1 cellular context compared by ENCODE assay signal in the genomic region with DNA sequence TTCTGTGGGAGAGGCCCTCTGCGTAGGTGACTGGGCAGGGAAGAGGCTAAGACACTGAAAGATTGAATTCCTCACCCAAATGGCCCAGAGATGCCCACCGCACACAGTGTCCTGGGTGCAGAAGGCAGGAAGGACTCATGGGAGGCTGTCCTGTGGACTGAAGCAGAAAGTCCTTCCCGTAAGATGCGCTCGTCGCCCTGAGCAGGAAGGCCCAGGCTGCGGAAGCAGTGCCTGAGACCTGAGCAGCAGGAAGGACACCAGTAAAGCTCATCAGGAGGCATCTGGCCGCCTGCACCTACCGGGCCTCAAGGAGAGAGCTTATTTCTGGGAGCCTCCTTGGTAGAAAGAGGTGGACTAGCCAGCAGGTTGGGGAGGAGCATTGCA.
TF ChIP-seq lines count a peak whose summit lies in the region.

No MANE protein-coding gene starts in this region.

TF ChIP-seq in IMR-90, 13 proteins besides CTCF, POLR2A, EP300 and RAD21 (continued from another document):
- no peak for TF ChIP-seq MXI1 (IDR thresholded peaks at IDR 0.05; ENCODE audit: borderline replicate concordance, low read depth, low read length)
- TF ChIP-seq, protein P1, sequence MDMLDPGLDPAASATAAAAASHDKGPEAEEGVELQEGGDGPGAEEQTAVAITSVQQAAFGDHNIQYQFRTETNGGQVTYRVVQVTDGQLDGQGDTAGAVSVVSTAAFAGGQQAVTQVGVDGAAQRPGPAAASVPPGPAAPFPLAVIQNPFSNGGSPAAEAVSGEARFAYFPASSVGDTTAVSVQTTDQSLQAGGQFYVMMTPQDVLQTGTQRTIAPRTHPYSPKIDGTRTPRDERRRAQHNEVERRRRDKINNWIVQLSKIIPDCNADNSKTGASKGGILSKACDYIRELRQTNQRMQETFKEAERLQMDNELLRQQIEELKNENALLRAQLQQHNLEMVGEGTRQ (IDR thresholded peaks at IDR 0.05; ENCODE audit: low read depth, low read length): no peak
- TF ChIP-seq MAZ (IDR thresholded peaks at IDR 0.05; ENCODE audit: borderline replicate concordance, low read depth, low read length): no peak
